Comparison of ENCODE assay signal across 8 cellular contexts in genomic region chr1:1599919-1600860, GRCh38. TPM values are rescaled to one million over a fixed set of nuclear protein-coding genes. Genes with fewer than 3 reads are reported as not detected.
DNase-seq lines count a peak whose midpoint lies in the region; ATAC-seq and TF ChIP-seq lines count a peak whose summit lies in the region.

Gene FNDC10 (minus strand): TSS chr1:1600135. CDS start chr1:1600015, 120 bp downstream.

- no peak within 1 kb of the TSS for H3K27ac Mint-ChIP-seq in memory B cell

- H3K4me1 ChIP-seq in HEK293 (ENCODE audit: control insufficient read depth, insufficient read depth, low read length): peaks cover 6% of the 10 kb centered on the region; the same call in 1 of the 2 replicates
- H3K4me1 ChIP-seq in mammary epithelial cell (ENCODE audit: insufficient read depth, low read length): peaks cover 12% of the 10 kb centered on the region

- intact Hi-C loops in mammary epithelial cell (cut with micrococcal nuclease): no loop called here

- in situ Hi-C loops in mammary epithelial cell (cut with MboI; ENCODE audit: low sequenced_read_pairs in 2 of 2): no loop called here

- no peaks in the 10 kb centered on the region for H3K79me2 ChIP-seq in mammary epithelial cell (ENCODE audit: insufficient read depth, low read length)

- peaks cover 5% of the 10 kb centered on the region for H3K4me1 Mint-ChIP-seq in memory B cell

- dilution Hi-C loops in mammary epithelial cell (cut with HindIII; ENCODE audit: low sequenced_read_pairs): no loop called here

- TF ChIP-seq CTCF in AG04450 (IDR thresholded peaks at IDR 0.05; ENCODE audit: low read depth, low read length) (no peak), HEK293 (tag by site-specific recombination; IDR thresholded peaks at IDR 0.05) (no peak), mammary epithelial cell (conservative IDR thresholded peaks at IDR 0.05 in 1 of 2, IDR thresholded peaks at IDR 0.05 in 1 of 2; ENCODE audit: extremely low read depth in 1 of 2, insufficient read depth in 1 of 2, low read depth in 1 of 2, low read length in 2 of 2) (no peak)

- peak within 1 kb of the TSS; percentile 86 for H3K4me3 Mint-ChIP-seq in memory B cell

- peaks cover 9% of the 10 kb centered on the region for H3K27me3 Mint-ChIP-seq in memory B cell

- H3K27me3 ChIP-seq in AG04450 (ENCODE audit: control insufficient read depth, insufficient read depth, low read length) (peaks cover 24% of the 10 kb centered on the region), mammary epithelial cell (ENCODE audit: insufficient read depth, low read length) (no peaks in the 10 kb centered on the region)

- H4K20me1 ChIP-seq in mammary epithelial cell (ENCODE audit: insufficient read depth, low read length): no peaks in the 10 kb centered on the region

- no peak within 1 kb of the TSS for H3K9ac ChIP-seq in mammary epithelial cell (ENCODE audit: insufficient read depth, low read length)

- DNase-seq in AG04450 (ENCODE audit: low read depth, low spot score): no peak
- no peak for DNase-seq in mammary epithelial cell
- DNase-seq in memory B cell (ENCODE audit: low spot score in 2 of 2): no peak
- no peak for DNase-seq in NCI-H1048 (lab: John Stamatoyannopoulos, UW)
- no peak for DNase-seq in NK-92 (lab: John Stamatoyannopoulos, UW; ENCODE audit: unreplicated experiment)
- no peak for DNase-seq in kidney glomerular epithelial cell (lab: John Stamatoyannopoulos, UW)

- H3K4me2 ChIP-seq in mammary epithelial cell (ENCODE audit: insufficient read depth, low read depth, low read length): peak within 1 kb of the TSS; percentile 78

- no peaks in the 10 kb centered on the region for H3K9me3 Mint-ChIP-seq in memory B cell

- CTCF ChIA-PET in AG04450 (lab: Charles Lee) (no interaction called here), HEK293 (lab: Yijun Ruan, JAX) (no interaction called here), mammary epithelial cell (lab: Charles Lee; ENCODE audit: low non-redundant PET) (no interaction called here)

- H3K27ac ChIP-seq in AG04450 (ENCODE audit: low read depth, low read length): no peak within 1 kb of the TSS
- H3K27ac ChIP-seq in HEK293 (ENCODE audit: extremely low read depth, low read depth, low read length): peak within 1 kb of the TSS; percentile 32; the same call in 1 of the 2 replicates
- H3K27ac ChIP-seq in mammary epithelial cell (ENCODE audit: insufficient read depth, low read depth, low read length): no peak within 1 kb of the TSS

- BruUV-seq in mammary epithelial cell (replicated peaks; lab: Mats Ljungman, UMichigan): no TSS peak

- H3K36me3 ChIP-seq in HEK293 (ENCODE audit: control insufficient read depth in 2 of 2, insufficient read depth in 1 of 2, low read length in 2 of 2): no peaks in the 10 kb centered on the region
- no peaks in the 10 kb centered on the region for H3K36me3 ChIP-seq in mammary epithelial cell (ENCODE audit: insufficient read depth, low read length)

- H3K9me3 ChIP-seq in AG04450 (ENCODE audit: control insufficient read depth, insufficient read depth, low read length) (no peaks in the 10 kb centered on the region; the same call in 1 of the 2 replicates), HEK293 (ENCODE audit: control insufficient read depth, insufficient read depth, low read depth, low read length) (no peaks in the 10 kb centered on the region), mammary epithelial cell (replicated peaks; ENCODE audit: insufficient read depth, low read length) (no peaks in the 10 kb centered on the region)

- WGBS in mammary epithelial cell (ENCODE audit: low coverage, missing lambda C conversion rate): 7% methylated on average over 22 of the region's 127 CpGs

- H3K36me3 Mint-ChIP-seq in memory B cell: no peaks in the 10 kb centered on the region

- POLR2A ChIA-PET in AG04450 (lab: Yijun Ruan, JAX) (no interaction called here), HEK293 (lab: Yijun Ruan, JAX) (no interaction called here)

- H3K4me3 ChIP-seq in AG04450 (ENCODE audit: low read depth, low read length) (peak within 1 kb of the TSS; percentile 55), HEK293 (ENCODE audit: low read depth, low read length) (peak within 1 kb of the TSS; percentile 23), mammary epithelial cell (replicated peaks in 1 of 3; ENCODE audit: insufficient read depth in 1 of 3, low read depth in 2 of 3, low read length in 3 of 3) (peak within 1 kb of the TSS in 2 of 3 experiments; percentile 40 to 46)

- ATAC-seq in memory B cell (ENCODE audit: low read depth): peak; percentile 27
- no peak for ATAC-seq in GM18870 (IDR thresholded peaks at IDR 0.05; ENCODE audit: unreplicated experiment)

- peak within 1 kb of the TSS; percentile 73 for H2AFZ ChIP-seq in mammary epithelial cell (ENCODE audit: low read depth, low read length)

TF ChIP-seq in HEK293, 187 proteins besides CTCF, POLR2A, EP300 and RAD21:
- TF ChIP-seq ZNF354C (tag by site-specific recombination; IDR thresholded peaks at IDR 0.05; ENCODE audit: borderline replicate concordance, low read depth) (no peak), HOXC10 (CRISPR knock-in tag; IDR thresholded peaks at IDR 0.05) (no peak), MEIS1 (CRISPR knock-in tag; IDR thresholded peaks at IDR 0.05; ENCODE audit: borderline replicate concordance) (no peak), ZNF398 (tag by site-specific recombination; IDR thresholded peaks at IDR 0.05) (peak; percentile 38; the same call in 1 of the 2 replicates), ZNF16 (tag by site-specific recombination; IDR thresholded peaks at IDR 0.05; ENCODE audit: low read depth) (no peak), ZNF223 (tag by site-specific recombination; IDR thresholded peaks at IDR 0.05) (0 out of 2 replicates have a peak, but pooled peaks have one; percentile 52), SALL2 (tag by site-specific recombination; IDR thresholded peaks at IDR 0.05; ENCODE audit: borderline replicate concordance) (no peak), ZNF658 (tag by site-specific recombination; IDR thresholded peaks at IDR 0.05) (no peak), REST (tag by site-specific recombination; IDR thresholded peaks at IDR 0.05) (peak; percentile 95), ZBTB26 (tag by site-specific recombination; optimal IDR thresholded peaks at IDR 0.05) (peak; percentile 37), ZNF335 (tag by site-specific recombination; conservative IDR thresholded peaks at IDR 0.05) (peak; percentile 58), ZFHX2 (tag by site-specific recombination; conservative IDR thresholded peaks at IDR 0.05) (0 out of 2 replicates have a peak, but pooled peaks have one; percentile 4)

RNA-seq across cellular contexts. Expression of gene FNDC10, which starts in this region (rescaled TPM):
- polyA plus RNA-seq in AG04450 (2011; rRNA removed) (1.4 and 2.3 TPM in 2 replicates), mammary epithelial cell (6.0 TPM)
- 0.55 and 0.70 TPM in 2 replicates for polyA minus RNA-seq in AG04450 (2011; rRNA and poly(A)+ RNA removed)
- total RNA-seq in mammary epithelial cell: 10 to 100 TPM in 1 of 2 donors, 1 to 10 TPM in 1; 3.5 to 16.8 TPM
- polyA minus RNA-seq in mammary epithelial cell: 3.7 TPM
